Comparison of ENCODE assay signal across 18 cellular contexts in the genomic region with DNA sequence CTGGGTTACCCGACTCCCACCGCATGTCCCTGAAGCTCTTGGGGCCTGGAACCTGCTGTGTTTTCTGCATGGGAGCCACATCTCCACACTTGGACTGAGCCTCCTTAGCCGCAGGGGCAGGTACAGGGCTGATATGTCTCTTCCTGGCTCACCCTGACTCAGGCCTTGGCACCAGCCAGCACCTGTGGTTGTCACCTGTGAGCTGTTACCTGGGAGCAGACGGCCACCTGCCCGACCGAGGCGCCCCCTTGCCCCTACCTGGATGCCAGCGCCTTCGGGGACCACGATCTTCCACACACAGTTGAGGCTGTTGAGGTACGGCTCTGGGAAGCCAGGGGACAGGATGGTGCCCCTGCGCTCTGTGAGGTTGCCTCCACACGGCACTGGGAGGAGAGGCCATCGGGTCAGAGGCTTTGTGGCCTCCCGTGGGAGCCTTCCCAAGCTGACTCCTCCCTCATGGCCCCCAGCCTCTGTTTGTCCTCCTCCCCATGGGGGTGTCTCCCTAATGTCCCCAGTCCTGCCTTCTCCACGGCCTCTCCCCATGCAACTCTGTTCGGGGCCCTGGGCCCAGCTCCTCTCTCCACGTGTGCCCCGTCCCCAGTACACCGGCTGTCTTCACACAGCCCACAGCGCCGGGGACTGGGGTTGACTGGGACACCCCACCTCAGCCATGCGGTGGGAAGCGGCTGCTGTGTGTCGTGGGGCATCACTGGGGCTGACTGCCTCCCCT.
"Had no signal": no experiment of that assay in that cellular context is flagged by ENCODE, and none has a peak within 500 bp of the region (broad histone marks: within the 10 kb centered on the region; RNA-seq: fewer than 3 reads in every experiment).

No MANE protein-coding gene starts in this region.

- H3K9me3 ChIP-seq: gastrocnemius medialis, left lung, prostate gland, sigmoid colon, testis, tibial artery had no signal

- H3K36me3 ChIP-seq: gastrocnemius medialis, left lung, prostate gland, sigmoid colon, tibial artery had no signal

- ATAC-seq: effector memory CD8-positive, alpha-beta T cell; gastrocnemius medialis; left cardiac atrium; left lung; naive thymus-derived CD8-positive, alpha-beta T cell; stimulated activated naive CD8-positive, alpha-beta T cell treated with anti-CD3 and anti-CD28 coated beads, Interleukin-15, Interleukin-2, amounts not matched to agents 100 U/mL and 50 U/mL, for 24 hours had no signal

- H3K4me3 ChIP-seq: gastrocnemius medialis, hepatocyte, left lung, prostate gland, sigmoid colon, testis, tibial artery had no signal

- H3K4me2 ChIP-seq: hepatocyte had no signal

- H2AFZ ChIP-seq: hepatocyte had no signal

- H3K27ac ChIP-seq: epithelial cell of prostate, gastrocnemius medialis, hepatocyte, left lung, prostate gland, sigmoid colon, testis, tibial artery had no signal

- H3K4me1 ChIP-seq: left lung, prostate gland, sigmoid colon, testis, tibial artery had no signal

- H3K79me2 ChIP-seq: hepatocyte had no signal

- DNase-seq: cortex of kidney; effector memory CD8-positive, alpha-beta T cell; foreskin fibroblast; gastrocnemius medialis; head of caudate nucleus; left cardiac atrium; left lung; naive thymus-derived CD8-positive, alpha-beta T cell; occipital lobe; sigmoid colon; stimulated activated CD4-positive, alpha-beta T cell treated with anti-CD3 and anti-CD28 coated beads, Interleukin-4, amount 100 ng/mL, for 24 hours; substantia nigra; tibial artery had no signal

- H3K27me3 ChIP-seq: gastrocnemius medialis, testis had no signal
